1 cellular context compared by ENCODE assay signal in genomic region chr16:17435324-17435723, GRCh38.
TF ChIP-seq lines count a peak whose summit lies in the region.

No MANE protein-coding gene starts in this region.

TF ChIP-seq in GM23338, 12 proteins besides CTCF, POLR2A, EP300 and RAD21 (continued from another document):
- TF ChIP-seq, protein P1, sequence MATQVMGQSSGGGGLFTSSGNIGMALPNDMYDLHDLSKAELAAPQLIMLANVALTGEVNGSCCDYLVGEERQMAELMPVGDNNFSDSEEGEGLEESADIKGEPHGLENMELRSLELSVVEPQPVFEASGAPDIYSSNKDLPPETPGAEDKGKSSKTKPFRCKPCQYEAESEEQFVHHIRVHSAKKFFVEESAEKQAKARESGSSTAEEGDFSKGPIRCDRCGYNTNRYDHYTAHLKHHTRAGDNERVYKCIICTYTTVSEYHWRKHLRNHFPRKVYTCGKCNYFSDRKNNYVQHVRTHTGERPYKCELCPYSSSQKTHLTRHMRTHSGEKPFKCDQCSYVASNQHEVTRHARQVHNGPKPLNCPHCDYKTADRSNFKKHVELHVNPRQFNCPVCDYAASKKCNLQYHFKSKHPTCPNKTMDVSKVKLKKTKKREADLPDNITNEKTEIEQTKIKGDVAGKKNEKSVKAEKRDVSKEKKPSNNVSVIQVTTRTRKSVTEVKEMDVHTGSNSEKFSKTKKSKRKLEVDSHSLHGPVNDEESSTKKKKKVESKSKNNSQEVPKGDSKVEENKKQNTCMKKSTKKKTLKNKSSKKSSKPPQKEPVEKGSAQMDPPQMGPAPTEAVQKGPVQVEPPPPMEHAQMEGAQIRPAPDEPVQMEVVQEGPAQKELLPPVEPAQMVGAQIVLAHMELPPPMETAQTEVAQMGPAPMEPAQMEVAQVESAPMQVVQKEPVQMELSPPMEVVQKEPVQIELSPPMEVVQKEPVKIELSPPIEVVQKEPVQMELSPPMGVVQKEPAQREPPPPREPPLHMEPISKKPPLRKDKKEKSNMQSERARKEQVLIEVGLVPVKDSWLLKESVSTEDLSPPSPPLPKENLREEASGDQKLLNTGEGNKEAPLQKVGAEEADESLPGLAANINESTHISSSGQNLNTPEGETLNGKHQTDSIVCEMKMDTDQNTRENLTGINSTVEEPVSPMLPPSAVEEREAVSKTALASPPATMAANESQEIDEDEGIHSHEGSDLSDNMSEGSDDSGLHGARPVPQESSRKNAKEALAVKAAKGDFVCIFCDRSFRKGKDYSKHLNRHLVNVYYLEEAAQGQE (IDR thresholded peaks at IDR 0.05; ENCODE audit: unreplicated experiment), result no peak
- TF ChIP-seq JUNB (IDR thresholded peaks at IDR 0.05; ENCODE audit: unreplicated experiment) (no peak), ZNF114 (CRISPR knock-in tag; IDR thresholded peaks at IDR 0.05) (no peak)
